Comparison of ENCODE assay signal across 1 cellular context in the genomic region with DNA sequence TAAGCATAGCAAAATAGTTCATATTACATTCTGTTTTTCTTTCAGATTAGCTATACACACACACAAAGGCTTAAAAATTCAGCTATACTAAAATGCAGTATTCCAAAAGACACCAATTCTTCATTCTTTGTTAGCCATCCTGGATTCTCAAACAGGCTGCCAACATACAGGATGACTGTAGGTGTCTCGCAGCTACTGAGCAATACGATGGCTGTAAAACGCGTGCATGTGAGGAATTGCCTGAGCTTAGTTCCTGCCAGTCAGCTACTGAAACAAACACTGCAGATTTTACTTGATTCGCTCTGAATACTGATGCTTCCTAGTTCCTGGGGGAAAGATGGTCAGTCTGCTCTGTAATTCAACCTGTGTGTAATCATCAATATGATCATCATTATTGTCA.
TF ChIP-seq lines count a peak whose summit lies in the region.

No MANE protein-coding gene starts in this region.

TF ChIP-seq in GM23338, 12 proteins besides CTCF, POLR2A, EP300 and RAD21 (continued from another document):
- TF ChIP-seq, protein P1, sequence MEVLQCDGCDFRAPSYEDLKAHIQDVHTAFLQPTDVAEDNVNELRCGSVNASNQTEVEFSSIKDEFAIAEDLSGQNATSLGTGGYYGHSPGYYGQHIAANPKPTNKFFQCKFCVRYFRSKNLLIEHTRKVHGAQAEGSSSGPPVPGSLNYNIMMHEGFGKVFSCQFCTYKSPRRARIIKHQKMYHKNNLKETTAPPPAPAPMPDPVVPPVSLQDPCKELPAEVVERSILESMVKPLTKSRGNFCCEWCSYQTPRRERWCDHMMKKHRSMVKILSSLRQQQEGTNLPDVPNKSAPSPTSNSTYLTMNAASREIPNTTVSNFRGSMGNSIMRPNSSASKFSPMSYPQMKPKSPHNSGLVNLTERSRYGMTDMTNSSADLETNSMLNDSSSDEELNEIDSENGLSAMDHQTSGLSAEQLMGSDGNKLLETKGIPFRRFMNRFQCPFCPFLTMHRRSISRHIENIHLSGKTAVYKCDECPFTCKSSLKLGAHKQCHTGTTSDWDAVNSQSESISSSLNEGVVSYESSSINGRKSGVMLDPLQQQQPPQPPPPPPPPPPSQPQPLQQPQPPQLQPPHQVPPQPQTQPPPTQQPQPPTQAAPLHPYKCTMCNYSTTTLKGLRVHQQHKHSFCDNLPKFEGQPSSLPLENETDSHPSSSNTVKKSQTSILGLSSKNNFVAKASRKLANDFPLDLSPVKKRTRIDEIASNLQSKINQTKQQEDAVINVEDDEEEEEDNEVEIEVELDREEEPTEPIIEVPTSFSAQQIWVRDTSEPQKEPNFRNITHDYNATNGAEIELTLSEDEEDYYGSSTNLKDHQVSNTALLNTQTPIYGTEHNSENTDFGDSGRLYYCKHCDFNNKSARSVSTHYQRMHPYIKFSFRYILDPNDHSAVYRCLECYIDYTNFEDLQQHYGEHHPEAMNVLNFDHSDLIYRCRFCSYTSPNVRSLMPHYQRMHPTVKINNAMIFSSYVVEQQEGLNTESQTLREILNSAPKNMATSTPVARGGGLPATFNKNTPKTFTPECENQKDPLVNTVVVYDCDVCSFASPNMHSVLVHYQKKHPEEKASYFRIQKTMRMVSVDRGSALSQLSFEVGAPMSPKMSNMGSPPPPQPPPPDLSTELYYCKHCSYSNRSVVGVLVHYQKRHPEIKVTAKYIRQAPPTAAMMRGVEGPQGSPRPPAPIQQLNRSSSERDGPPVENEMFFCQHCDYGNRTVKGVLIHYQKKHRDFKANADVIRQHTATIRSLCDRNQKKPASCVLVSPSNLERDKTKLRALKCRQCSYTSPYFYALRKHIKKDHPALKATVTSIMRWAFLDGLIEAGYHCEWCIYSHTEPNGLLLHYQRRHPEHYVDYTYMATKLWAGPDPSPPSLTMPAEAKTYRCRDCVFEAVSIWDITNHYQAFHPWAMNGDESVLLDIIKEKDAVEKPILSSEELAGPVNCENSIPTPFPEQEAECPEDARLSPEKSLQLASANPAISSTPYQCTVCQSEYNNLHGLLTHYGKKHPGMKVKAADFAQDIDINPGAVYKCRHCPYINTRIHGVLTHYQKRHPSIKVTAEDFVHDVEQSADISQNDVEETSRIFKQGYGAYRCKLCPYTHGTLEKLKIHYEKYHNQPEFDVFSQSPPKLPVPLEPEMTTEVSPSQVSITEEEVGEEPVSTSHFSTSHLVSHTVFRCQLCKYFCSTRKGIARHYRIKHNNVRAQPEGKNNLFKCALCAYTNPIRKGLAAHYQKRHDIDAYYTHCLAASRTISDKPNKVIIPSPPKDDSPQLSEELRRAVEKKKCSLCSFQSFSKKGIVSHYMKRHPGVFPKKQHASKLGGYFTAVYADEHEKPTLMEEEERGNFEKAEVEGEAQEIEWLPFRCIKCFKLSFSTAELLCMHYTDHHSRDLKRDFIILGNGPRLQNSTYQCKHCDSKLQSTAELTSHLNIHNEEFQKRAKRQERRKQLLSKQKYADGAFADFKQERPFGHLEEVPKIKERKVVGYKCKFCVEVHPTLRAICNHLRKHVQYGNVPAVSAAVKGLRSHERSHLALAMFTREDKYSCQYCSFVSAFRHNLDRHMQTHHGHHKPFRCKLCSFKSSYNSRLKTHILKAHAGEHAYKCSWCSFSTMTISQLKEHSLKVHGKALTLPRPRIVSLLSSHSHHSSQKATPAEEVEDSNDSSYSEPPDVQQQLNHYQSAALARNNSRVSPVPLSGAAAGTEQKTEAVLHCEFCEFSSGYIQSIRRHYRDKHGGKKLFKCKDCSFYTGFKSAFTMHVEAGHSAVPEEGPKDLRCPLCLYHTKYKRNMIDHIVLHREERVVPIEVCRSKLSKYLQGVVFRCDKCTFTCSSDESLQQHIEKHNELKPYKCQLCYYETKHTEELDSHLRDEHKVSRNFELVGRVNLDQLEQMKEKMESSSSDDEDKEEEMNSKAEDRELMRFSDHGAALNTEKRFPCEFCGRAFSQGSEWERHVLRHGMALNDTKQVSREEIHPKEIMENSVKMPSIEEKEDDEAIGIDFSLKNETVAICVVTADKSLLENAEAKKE (CRISPR knock-in tag; IDR thresholded peaks at IDR 0.05), result no peak
- TF ChIP-seq NANOG (IDR thresholded peaks at IDR 0.05; ENCODE audit: borderline replicate concordance) (no peak), ZNF114 (CRISPR knock-in tag; IDR thresholded peaks at IDR 0.05) (no peak), STAT1 (IDR thresholded peaks at IDR 0.05; ENCODE audit: unreplicated experiment) (no peak), EZH2phosphoT487 (IDR thresholded peaks at IDR 0.05; ENCODE audit: unreplicated experiment) (no peak), EZH2 (IDR thresholded peaks at IDR 0.05; ENCODE audit: low read depth, unreplicated experiment) (no peak), ZNF331 (CRISPR knock-in tag; IDR thresholded peaks at IDR 0.05; ENCODE audit: low read depth) (no peak), CREB1 (CRISPR knock-in tag; IDR thresholded peaks at IDR 0.05; ENCODE audit: low read depth) (no peak)
- TF ChIP-seq, protein P2, sequence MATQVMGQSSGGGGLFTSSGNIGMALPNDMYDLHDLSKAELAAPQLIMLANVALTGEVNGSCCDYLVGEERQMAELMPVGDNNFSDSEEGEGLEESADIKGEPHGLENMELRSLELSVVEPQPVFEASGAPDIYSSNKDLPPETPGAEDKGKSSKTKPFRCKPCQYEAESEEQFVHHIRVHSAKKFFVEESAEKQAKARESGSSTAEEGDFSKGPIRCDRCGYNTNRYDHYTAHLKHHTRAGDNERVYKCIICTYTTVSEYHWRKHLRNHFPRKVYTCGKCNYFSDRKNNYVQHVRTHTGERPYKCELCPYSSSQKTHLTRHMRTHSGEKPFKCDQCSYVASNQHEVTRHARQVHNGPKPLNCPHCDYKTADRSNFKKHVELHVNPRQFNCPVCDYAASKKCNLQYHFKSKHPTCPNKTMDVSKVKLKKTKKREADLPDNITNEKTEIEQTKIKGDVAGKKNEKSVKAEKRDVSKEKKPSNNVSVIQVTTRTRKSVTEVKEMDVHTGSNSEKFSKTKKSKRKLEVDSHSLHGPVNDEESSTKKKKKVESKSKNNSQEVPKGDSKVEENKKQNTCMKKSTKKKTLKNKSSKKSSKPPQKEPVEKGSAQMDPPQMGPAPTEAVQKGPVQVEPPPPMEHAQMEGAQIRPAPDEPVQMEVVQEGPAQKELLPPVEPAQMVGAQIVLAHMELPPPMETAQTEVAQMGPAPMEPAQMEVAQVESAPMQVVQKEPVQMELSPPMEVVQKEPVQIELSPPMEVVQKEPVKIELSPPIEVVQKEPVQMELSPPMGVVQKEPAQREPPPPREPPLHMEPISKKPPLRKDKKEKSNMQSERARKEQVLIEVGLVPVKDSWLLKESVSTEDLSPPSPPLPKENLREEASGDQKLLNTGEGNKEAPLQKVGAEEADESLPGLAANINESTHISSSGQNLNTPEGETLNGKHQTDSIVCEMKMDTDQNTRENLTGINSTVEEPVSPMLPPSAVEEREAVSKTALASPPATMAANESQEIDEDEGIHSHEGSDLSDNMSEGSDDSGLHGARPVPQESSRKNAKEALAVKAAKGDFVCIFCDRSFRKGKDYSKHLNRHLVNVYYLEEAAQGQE (IDR thresholded peaks at IDR 0.05; ENCODE audit: unreplicated experiment), result no peak
